33 cellular contexts compared by ENCODE assay signal in genomic region chr7:156518466-156518865, GRCh38.
"Had no signal": no experiment of that assay in that cellular context is flagged by ENCODE, and none has a peak within 500 bp of the region (broad histone marks: within the 10 kb centered on the region; RNA-seq: fewer than 3 reads in every experiment).

No MANE protein-coding gene starts in this region.

- H3K27me3 ChIP-seq: adrenal gland, ascending aorta, body of pancreas, brain microvascular endothelial cell, breast epithelium, cardiac muscle cell had no signal

- H3K4me1 ChIP-seq: ascending aorta, breast epithelium had no signal

- H3K36me3 ChIP-seq: adrenal gland, ascending aorta, brain microvascular endothelial cell, breast epithelium, cardiac muscle cell had no signal

- H3K9me3 ChIP-seq: adrenal gland, ascending aorta, body of pancreas had no signal

- ATAC-seq: activated naive CD4-positive, alpha-beta T cell treated with anti-CD3 and anti-CD28 coated beads, Interleukin-2, amount 50 U/mL, for 72 hours; activated naive CD8-positive, alpha-beta T cell treated with anti-CD3 and anti-CD28 coated beads, Interleukin-2, amount 50 U/mL, for 24 hours; activated T-cell treated with anti-CD3 and anti-CD28 coated beads, Interleukin-2, amount 50 U/mL, for 4 hours; activated T-cell treated with anti-CD3 and anti-CD28 coated beads, Interleukin-2, amount 50 U/mL, for 72 hours; activated T-helper 17 cell treated with anti-CD3 and anti-CD28 coated beads, Interleukin-2, amount 50 U/mL, for 72 hours; body of pancreas had no signal

- H3K4me3 ChIP-seq: adrenal gland, ascending aorta, body of pancreas, breast epithelium, cardiac muscle cell had no signal

- DNase-seq: activated effector memory CD4-positive, alpha-beta T cell treated with anti-CD3 and anti-CD28 coated beads, Interleukin-2, amount 50 U/mL, for 16 hours; activated effector memory CD4-positive, alpha-beta T cell treated with Interleukin-2 at 50 U/mL for 16 hours; activated gamma-delta T cell; activated gamma-delta T cell treated with Interleukin-2 at 50 U/mL for 16 hours; activated naive CD4-positive, alpha-beta T cell; activated naive CD4-positive, alpha-beta T cell treated with anti-CD3 and anti-CD28 coated beads for 36 hours; activated naive CD4-positive, alpha-beta T cell treated with anti-CD3 and anti-CD28 coated beads, Interleukin-2, amount 10 ng/mL, durations not matched to agents 7 days and 5 days; activated naive CD4-positive, alpha-beta T cell treated with anti-CD3 and anti-CD28 coated beads, Interleukin-2, amount 50 U/mL, for 16 hours; activated naive CD4-positive, alpha-beta T cell treated with Interleukin-2 at 50 U/mL for 16 hours; activated naive CD8-positive, alpha-beta T cell treated with anti-CD3 and anti-CD28 coated beads for 36 hours; activated naive CD8-positive, alpha-beta T cell treated with anti-CD3 and anti-CD28 coated beads, Interleukin-2, amount 10 ng/mL, durations not matched to agents 7 days and 5 days; activated naive CD8-positive, alpha-beta T cell treated with anti-CD3 and anti-CD28 coated beads, Interleukin-2, amount 50 U/mL, for 24 hours; activated T-cell treated with anti-CD3 and anti-CD28 coated beads, Interleukin-2, amount 50 U/mL, for 1 hour; activated T-cell treated with anti-CD3 and anti-CD28 coated beads, Interleukin-2, amount 50 U/mL, for 24 hours; activated T-cell treated with anti-CD3 and anti-CD28 coated beads, Interleukin-2, amount 50 U/mL, for 4 hours; activated T-cell treated with anti-CD3 and anti-CD28 coated beads, Interleukin-2, amount 50 U/mL, for 48 hours; activated T-cell treated with anti-CD3 and anti-CD28 coated beads, Interleukin-2, amount 50 U/mL, for 72 hours; amygdala; anterior cingulate cortex; aorta; body of pancreas; brain microvascular endothelial cell; caudate nucleus; central memory CD4-positive, alpha-beta T cell; cerebellar nuclear complex had no signal

- FAIRE-seq: astrocyte, bronchial epithelial cell had no signal

- H3K27ac ChIP-seq: adrenal gland, ascending aorta, body of pancreas, brain microvascular endothelial cell, breast epithelium, cardiac muscle cell had no signal
